ENCODE assay signal across 8 cellular contexts in genomic region chr17:7887482-7888183, GRCh38. TPM values are rescaled to one million over a fixed set of nuclear protein-coding genes. Genes with fewer than 3 reads are reported as not detected.
A peak's percentile ranks its signal among the peaks of the same experiment; 100 is the strongest.
DNase-seq lines count a peak whose midpoint lies in the region; ATAC-seq and TF ChIP-seq lines count a peak whose summit lies in the region.

No MANE protein-coding gene starts in this region.

- H3K27me3 Mint-ChIP-seq in activated CD4-positive, alpha-beta memory T cell treated with anti-CD3 and anti-CD28 coated beads, Interleukin-2, amount 10 ng/mL, durations not matched to agents 7 days and 5 days: no peaks in the 10 kb centered on the region

- H3K4me3 ChIP-seq in GM12875 (ENCODE audit: low read depth, low read length): peak overlapping the region; percentile 92
- H3K4me3 ChIP-seq in lung: no peak overlapping the region

- peaks cover 0 to 10% of the 10 kb centered on the region in 2 donors for H3K36me3 ChIP-seq in lung (ENCODE audit: control insufficient read depth in 2 of 2, insufficient read depth in 2 of 2, low read length in 2 of 2)

- DNase-seq in NCI-H748 (lab: John Stamatoyannopoulos, UW; ENCODE audit: unreplicated experiment) (peak; percentile 97), lung (ENCODE audit: low spot score) (peak; percentile 92)
- peak; percentile 91 for DNase-seq in activated CD4-positive, alpha-beta memory T cell treated with anti-CD3 and anti-CD28 coated beads, Interleukin-2, amount 10 ng/mL, durations not matched to agents 7 days and 5 days
- DNase-seq in effector CD4-positive, alpha-beta T cell: peak; percentile 82
- DNase-seq in stimulated activated CD4-positive, alpha-beta T cell treated with anti-CD3 and anti-CD28 coated beads, Interleukin-4, amount 100 ng/mL, for 48 hours (ENCODE audit: low read depth in 2 of 2): peak; percentile 64 to 88

- peak; percentile 36 for ATAC-seq in HG03521 (IDR thresholded peaks at IDR 0.05; ENCODE audit: unreplicated experiment)
- peak; percentile 87 for ATAC-seq in lung (ENCODE audit: insufficient read depth, low FRiP score)
- no peak for ATAC-seq in HG03139 (IDR thresholded peaks at IDR 0.05; ENCODE audit: unreplicated experiment)

- TF ChIP-seq CTCF in GM12875 (IDR thresholded peaks at IDR 0.05; ENCODE audit: borderline replicate concordance, insufficient read depth, low read depth, low read length) (no peak), lung (IDR thresholded peaks at IDR 0.05; ENCODE audit: control extremely low read depth, extremely low read depth) (no peak)

- peaks cover 3% of the 10 kb centered on the region for H3K4me1 Mint-ChIP-seq in activated CD4-positive, alpha-beta memory T cell treated with anti-CD3 and anti-CD28 coated beads, Interleukin-2, amount 10 ng/mL, durations not matched to agents 7 days and 5 days

- H3K9me3 Mint-ChIP-seq in activated CD4-positive, alpha-beta memory T cell treated with anti-CD3 and anti-CD28 coated beads, Interleukin-2, amount 10 ng/mL, durations not matched to agents 7 days and 5 days: no peaks in the 10 kb centered on the region

- WGBS in lung, 2 donors: 0% methylated on average over 35 of the region's 35 CpGs

- no peak overlapping the region for H3K27ac Mint-ChIP-seq in activated CD4-positive, alpha-beta memory T cell treated with anti-CD3 and anti-CD28 coated beads, Interleukin-2, amount 10 ng/mL, durations not matched to agents 7 days and 5 days

- H3K27ac ChIP-seq in lung (ENCODE audit: low read depth in 1 of 2, low read length in 1 of 2): peak overlapping the region; percentile 86 to 93

- H3K4me1 ChIP-seq in lung (ENCODE audit: control insufficient read depth in 2 of 2, insufficient read depth in 2 of 2, low read length in 2 of 2): peaks cover 15 to 17% of the 10 kb centered on the region in 2 donors

- H3K9me3 ChIP-seq in lung (ENCODE audit: control insufficient read depth in 2 of 2, insufficient read depth in 1 of 2, low read length in 1 of 2): no peaks in the 10 kb centered on the region

- H3K27me3 ChIP-seq in lung (ENCODE audit: control insufficient read depth, insufficient read depth): no peaks in the 10 kb centered on the region

- CTCF ChIA-PET in activated CD4-positive, alpha-beta memory T cell treated with anti-CD3 and anti-CD28 coated beads, Interleukin-2, amount 10 ng/mL, durations not matched to agents 7 days and 5 days (lab: Charles Lee): no interaction called here

- H3K36me3 Mint-ChIP-seq in activated CD4-positive, alpha-beta memory T cell treated with anti-CD3 and anti-CD28 coated beads, Interleukin-2, amount 10 ng/mL, durations not matched to agents 7 days and 5 days (ENCODE audit: low read depth): peaks cover 27% of the 10 kb centered on the region

- H3K4me3 Mint-ChIP-seq in activated CD4-positive, alpha-beta memory T cell treated with anti-CD3 and anti-CD28 coated beads, Interleukin-2, amount 10 ng/mL, durations not matched to agents 7 days and 5 days: no peak overlapping the region

- POLR2A ChIA-PET in activated CD4-positive, alpha-beta memory T cell treated with anti-CD3 and anti-CD28 coated beads, Interleukin-2, amount 10 ng/mL, durations not matched to agents 7 days and 5 days (lab: Charles Lee): interaction anchor here (1.0 to 1.5 kb wide), 2 partner anchors 31 to 44 kb away, joined by 3 read pairs; partner anchors contain the start of gene NAA38

RNA-seq across cellular contexts. Expression of gene CHD3, which starts 1.0 kb away (rescaled TPM):
- total RNA-seq in activated CD4-positive, alpha-beta memory T cell treated with anti-CD3 and anti-CD28 coated beads, Interleukin-2, amount 10 ng/mL, durations not matched to agents 7 days and 5 days: 100 to 1,000 TPM; 127 to 131 TPM
- total RNA-seq in lung: 100 to 1,000 TPM in 1 of 2 donors, 10 to 100 TPM in 1; 83.0 to 112 TPM
- 10 to 100 TPM; 60.9 to 69.9 TPM for polyA plus RNA-seq in lung

RNA-seq across cellular contexts. Expression of gene RNF227, which starts 28.5 kb away (rescaled TPM):
- total RNA-seq in activated CD4-positive, alpha-beta memory T cell treated with anti-CD3 and anti-CD28 coated beads, Interleukin-2, amount 10 ng/mL, durations not matched to agents 7 days and 5 days: 1 to 10 TPM; 3.6 to 3.7 TPM
- 1 to 10 TPM; 5.4 to 8.0 TPM for total RNA-seq in lung
- polyA plus RNA-seq in lung: 1 to 10 TPM; 4.1 to 6.0 TPM

RNA-seq across cellular contexts. Expression of gene CYB5D1, which starts 29.8 kb away (rescaled TPM):
- total RNA-seq in activated CD4-positive, alpha-beta memory T cell treated with anti-CD3 and anti-CD28 coated beads, Interleukin-2, amount 10 ng/mL, durations not matched to agents 7 days and 5 days: 1 to 10 TPM; 5.3 to 7.5 TPM
- total RNA-seq in lung: 10 to 100 TPM; 17.9 to 21.6 TPM
- 10 to 100 TPM in 1 of 2 donors, 1 to 10 TPM in 1; 5.5 to 10.1 TPM for polyA plus RNA-seq in lung

RNA-seq across cellular contexts. Expression of gene NAA38, which starts 30.3 kb away (rescaled TPM):
- 10 to 100 TPM; 69.8 to 76.9 TPM for total RNA-seq in activated CD4-positive, alpha-beta memory T cell treated with anti-CD3 and anti-CD28 coated beads, Interleukin-2, amount 10 ng/mL, durations not matched to agents 7 days and 5 days
- 10 to 100 TPM; 58.2 to 85.3 TPM for total RNA-seq in lung
- polyA plus RNA-seq in lung: 100 to 1,000 TPM; 120 to 239 TPM

RNA-seq across cellular contexts. Expression of gene TMEM88, which starts 32.8 kb away (rescaled TPM):
- 1 to 10 TPM in 1 of 2 experiments, under 1 TPM in 1; 0.78 to 1.5 TPM for total RNA-seq in activated CD4-positive, alpha-beta memory T cell treated with anti-CD3 and anti-CD28 coated beads, Interleukin-2, amount 10 ng/mL, durations not matched to agents 7 days and 5 days
- total RNA-seq in lung: 10 to 100 TPM in 1 of 2 donors, 1 to 10 TPM in 1; 6.3 to 11.2 TPM
- polyA plus RNA-seq in lung: 10 to 100 TPM; 11.5 to 19.6 TPM
